In genomic region chr1:19599810-19600209, GRCh38 we compare ENCODE assay signal across 18 cellular contexts. TPM values are rescaled to one million over a fixed set of nuclear protein-coding genes. Genes with fewer than 3 reads are reported as not detected.
DNase-seq lines count a peak whose midpoint lies in the region; ATAC-seq and TF ChIP-seq lines count a peak whose summit lies in the region.
"Had no signal": no experiment of that assay in that cellular context is flagged by ENCODE, and none has a peak within 500 bp of the region (broad histone marks: within the 10 kb centered on the region; RNA-seq: fewer than 3 reads in every experiment).

No MANE protein-coding gene starts in this region.

- no peak for TF ChIP-seq EP300 in transverse colon (IDR thresholded peaks at IDR 0.05; ENCODE audit: low read depth)

- TF ChIP-seq CTCF in activated B cell treated with CpG ODN at 0.5 μM for 24 hours (IDR thresholded peaks at IDR 0.05) (no peak), endothelial cell (IDR thresholded peaks at IDR 0.05; ENCODE audit: unreplicated experiment) (no peak), transverse colon (IDR thresholded peaks at IDR 0.05) (no peak)

- H3K27me3 Mint-ChIP-seq in activated naive CD4-positive, alpha-beta T cell treated with anti-CD3 and anti-CD28 coated beads, Interleukin-2, amount 50 U/mL, for 24 hours = no peaks in the 10 kb centered on the region
- no peaks in the 10 kb centered on the region for H3K27me3 Mint-ChIP-seq in activated B cell treated with CpG ODN at 0.5 μM for 24 hours
- H3K27me3 Mint-ChIP-seq in endothelial cell (ENCODE audit: unreplicated experiment) = peaks cover 13% of the 10 kb centered on the region

- intact Hi-C loops in activated B cell treated with CpG ODN at 0.5 μM for 24 hours (cut with micrococcal nuclease) (no loop called here), transverse colon (cut with DNase I; ENCODE audit: low total_unique reads) (loop anchor here (5.0 kb wide), 1 partner anchor 47 kb away; no protein-coding TSS in a partner anchor), left cardiac atrium (cut with DNase I) (loop anchor here (5.0 to 10.0 kb wide), 2 partner anchors 47 to 115 kb away; partner anchors contain the start of gene CAPZB (in 2 of the 2))

- POLR2A ChIA-PET in activated B cell treated with CpG ODN at 0.5 μM for 24 hours (lab: Charles Lee) = no interaction called here

- H3K27me3 ChIP-seq in transverse colon = no peaks in the 10 kb centered on the region
- H3K27me3 ChIP-seq: hepatocyte, right lobe of liver, testis had no signal

- H3K4me3 Mint-ChIP-seq in activated naive CD4-positive, alpha-beta T cell treated with anti-CD3 and anti-CD28 coated beads, Interleukin-2, amount 50 U/mL, for 24 hours = peak overlapping the region; percentile 80
- H3K4me3 Mint-ChIP-seq in activated B cell treated with CpG ODN at 0.5 μM for 24 hours = no peak overlapping the region
- peak overlapping the region; percentile 8 for H3K4me3 Mint-ChIP-seq in endothelial cell (ENCODE audit: unreplicated experiment)

- in situ Hi-C loops in transverse colon (cut with MboI; ENCODE audit: low pct_ligation_motif_present in 1 of 4, low pct_unique_long_range_greater_than_20kb in 1 of 4, low sequenced_read_pairs in 3 of 4) = loop anchor here in 1 of 4 donors (25.0 kb wide), 1 partner anchor 113 kb away; the partner anchor contains the start of gene CAPZB

- H3K27ac ChIP-seq in transverse colon = peak overlapping the region; percentile 22 to 97 (median 44)
- H3K27ac ChIP-seq: GM23248, hepatocyte, right lobe of liver, testis had no signal

- H3K4me3 ChIP-seq in transverse colon = no peak overlapping the region
- H3K4me3 ChIP-seq: GM23248, hepatocyte, right lobe of liver, testis had no signal

- DNase-seq in activated naive CD4-positive, alpha-beta T cell treated with anti-CD3 and anti-CD28 coated beads, Interleukin-2, amount 50 U/mL, for 16 hours = no peak
- DNase-seq in activated B cell treated with CpG ODN at 0.5 μM for 24 hours = no peak
- DNase-seq in endothelial cell (ENCODE audit: low spot score) = no peak
- no peak for DNase-seq in transverse colon
- DNase-seq in left cardiac atrium = no peak
- DNase-seq in SHP77 (lab: John Stamatoyannopoulos, UW) = no peak
- DNase-seq: activated gamma-delta T cell, GDM1, GM23248, IMR-90, NCI-H1092, NCI-H2171 treated with DMSO at 0.1 percent for 48 hours, occipital lobe, right lobe of liver, testis had no signal

- CTCF ChIA-PET in activated B cell treated with CpG ODN at 0.5 μM for 24 hours (lab: Charles Lee) = interaction anchor here (0.9 kb wide), 1 partner anchor 9 kb away, joined by 3 read pairs; no protein-coding TSS in a partner anchor

- 82 to 98% methylated on average over 3 of the region's 3 CpGs for WGBS in transverse colon (ENCODE audit: low coverage in 1 of 2), 2 donors

- no peak for TF ChIP-seq POLR2A in transverse colon (IDR thresholded peaks at IDR 0.05)

- no peaks in the 10 kb centered on the region for H3K9me3 Mint-ChIP-seq in activated naive CD4-positive, alpha-beta T cell treated with anti-CD3 and anti-CD28 coated beads, Interleukin-2, amount 50 U/mL, for 24 hours
- H3K9me3 Mint-ChIP-seq in activated B cell treated with CpG ODN at 0.5 μM for 24 hours = no peaks in the 10 kb centered on the region
- no peaks in the 10 kb centered on the region for H3K9me3 Mint-ChIP-seq in endothelial cell (ENCODE audit: unreplicated experiment)

- ATAC-seq in activated B cell treated with CpG ODN at 0.5 μM for 24 hours (ENCODE audit: low read depth) = no peak
- ATAC-seq in left cardiac atrium = no peak
- no peak for ATAC-seq in GM18511 (IDR thresholded peaks at IDR 0.05; ENCODE audit: unreplicated experiment)
- ATAC-seq: right lobe of liver had no signal

- peaks cover 79% of the 10 kb centered on the region for H3K4me1 Mint-ChIP-seq in activated naive CD4-positive, alpha-beta T cell treated with anti-CD3 and anti-CD28 coated beads, Interleukin-2, amount 50 U/mL, for 24 hours
- H3K4me1 Mint-ChIP-seq in activated B cell treated with CpG ODN at 0.5 μM for 24 hours (peaks cover 54% of the 10 kb centered on the region), endothelial cell (ENCODE audit: unreplicated experiment) (peaks cover 19% of the 10 kb centered on the region)

- H3K36me3 ChIP-seq in transverse colon = no peaks in the 10 kb centered on the region
- H3K36me3 ChIP-seq: right lobe of liver had no signal

- H3K9me3 ChIP-seq in transverse colon = no peaks in the 10 kb centered on the region
- H3K9me3 ChIP-seq: right lobe of liver, testis had no signal

- peaks cover 32% of the 10 kb centered on the region for H3K36me3 Mint-ChIP-seq in activated naive CD4-positive, alpha-beta T cell treated with anti-CD3 and anti-CD28 coated beads, Interleukin-2, amount 50 U/mL, for 24 hours
- H3K36me3 Mint-ChIP-seq in activated B cell treated with CpG ODN at 0.5 μM for 24 hours (ENCODE audit: low read depth) (peaks cover 36% of the 10 kb centered on the region), endothelial cell (ENCODE audit: low read depth, unreplicated experiment) (no peaks in the 10 kb centered on the region)

- H3K27ac Mint-ChIP-seq in activated naive CD4-positive, alpha-beta T cell treated with anti-CD3 and anti-CD28 coated beads, Interleukin-2, amount 50 U/mL, for 24 hours = peak overlapping the region; percentile 93
- H3K27ac Mint-ChIP-seq in activated B cell treated with CpG ODN at 0.5 μM for 24 hours = peak overlapping the region; percentile 0
- H3K27ac Mint-ChIP-seq in endothelial cell (ENCODE audit: unreplicated experiment) = peak overlapping the region; percentile 55

- peaks cover 23 to 73% (median 42%) of the 10 kb centered on the region in 4 donors for H3K4me1 ChIP-seq in transverse colon

RNA-seq across cellular contexts. Expression of gene NBL1, which starts 44.3 kb away (rescaled TPM):
- total RNA-seq in activated B cell treated with CpG ODN at 0.5 μM for 24 hours = 0.54 and 0.64 TPM in 2 replicates
- 38.1 TPM for total RNA-seq in endothelial cell (ENCODE audit: unreplicated experiment)
- total RNA-seq in transverse colon = 100 to 1,000 TPM; 122 to 238 (median 204) TPM
- 10 to 100 TPM; 53.0 to 63.7 TPM for total RNA-seq in left cardiac atrium

Comparison
In these comparisons a context has a peak if more than half of its experiments do, and no peak if none do; other contexts are left out.
1. H3K27ac Mint-ChIP-seq: peak in every context shown above with its lines; median percentile 93 in activated naive CD4-positive, alpha-beta T cell treated with anti-CD3 and anti-CD28 coated beads, Interleukin-2, amount 50 U/mL, for 24 hours; 55 in endothelial cell; 0 in activated B cell treated with CpG ODN at 0.5 μM for 24 hours.
2. RNA of gene NBL1, which starts 44.3 kb away (total RNA-seq): 122 to 238 TPM in transverse colon, 53.0 to 63.7 TPM in left cardiac atrium and 38.1 TPM in endothelial cell (single experiment); 0.54 to 0.64 TPM in activated B cell treated with CpG ODN at 0.5 μM for 24 hours; every median in the first group is over 10 times any median in the second.